Comparison of ENCODE assay signal across 21 cellular contexts in genomic region chr10:75466886-75467285, GRCh38. TPM values are rescaled to one million over a fixed set of nuclear protein-coding genes. Genes with fewer than 3 reads are reported as not detected.
DNase-seq lines count a peak whose midpoint lies in the region; ATAC-seq, FAIRE-seq and TF ChIP-seq lines count a peak whose summit lies in the region.
"Had no signal": no experiment of that assay in that cellular context is flagged by ENCODE, and none has a peak within 500 bp of the region (broad histone marks: within the 10 kb centered on the region; RNA-seq: fewer than 3 reads in every experiment).

No MANE protein-coding gene starts in this region.

- DNase-seq in AG08395 (ENCODE audit: low spot score) = peak; percentile 32
- DNase-seq in M059J (ENCODE audit: low read depth) = peak; percentile 51
- DNase-seq in bronchial epithelial cell (ENCODE audit: low read depth) = peak; percentile 93
- no peak for DNase-seq in nephron progenitor cell
- no peak for DNase-seq in activated CD4-positive, alpha-beta memory T cell treated with anti-CD3 and anti-CD28 coated beads, Interleukin-2, amount 10 ng/mL, durations not matched to agents 7 days and 5 days
- DNase-seq in NCI-H526 (lab: John Stamatoyannopoulos, UW) = no peak
- DNase-seq: activated CD4-positive, alpha-beta T cell treated with anti-CD3 and anti-CD28 coated beads, Interleukin-2, amount 50 U/mL, for 48 hours; activated CD4-positive, CD25-positive, alpha-beta regulatory T cell; activated gamma-delta T cell; CD4-positive, CD25-positive, alpha-beta regulatory T cell; cortex of kidney; DMS 273 treated with DMSO at 0.1 percent for 48 hours; naive thymus-derived CD4-positive, alpha-beta T cell; NCI-H1436 treated with DMSO at 0.1 percent for 48 hours; NCI-H526 treated with DMSO at 0.1 percent for 48 hours; right cardiac atrium; stimulated activated CD4-positive, alpha-beta T cell treated with anti-CD3 and anti-CD28 coated beads, Interleukin-15, amount 100 ng/mL, for 24 hours; stimulated activated CD8-positive, alpha-beta memory T cell treated with anti-CD3 and anti-CD28 coated beads, Interleukin-4, amount 100 ng/mL, for 48 hours; upper lobe of left lung had no signal

- ATAC-seq in GM18858 (IDR thresholded peaks at IDR 0.05; ENCODE audit: unreplicated experiment) (no peak), GM19395 (IDR thresholded peaks at IDR 0.05; ENCODE audit: unreplicated experiment) (no peak)
- ATAC-seq: naive thymus-derived CD4-positive, alpha-beta T cell; right cardiac atrium had no signal

- CTCF ChIA-PET in activated CD4-positive, alpha-beta memory T cell treated with anti-CD3 and anti-CD28 coated beads, Interleukin-2, amount 10 ng/mL, durations not matched to agents 7 days and 5 days (lab: Charles Lee) = no interaction called here

- no peaks in the 10 kb centered on the region for H3K9me3 Mint-ChIP-seq in nephron progenitor cell
- H3K9me3 Mint-ChIP-seq in activated CD4-positive, alpha-beta memory T cell treated with anti-CD3 and anti-CD28 coated beads, Interleukin-2, amount 10 ng/mL, durations not matched to agents 7 days and 5 days = no peaks in the 10 kb centered on the region

- FAIRE-seq in bronchial epithelial cell (lab: Jason Lieb, UNC) = no peak

- H3K27me3 ChIP-seq in bronchial epithelial cell (ENCODE audit: control insufficient read depth, insufficient read depth, low read length) = no peaks in the 10 kb centered on the region
- H3K27me3 ChIP-seq: upper lobe of left lung had no signal

- no peak overlapping the region for H3K4me3 Mint-ChIP-seq in nephron progenitor cell
- H3K4me3 Mint-ChIP-seq in activated CD4-positive, alpha-beta memory T cell treated with anti-CD3 and anti-CD28 coated beads, Interleukin-2, amount 10 ng/mL, durations not matched to agents 7 days and 5 days = no peak overlapping the region
- H3K4me3 Mint-ChIP-seq: CD4-positive, CD25-positive, alpha-beta regulatory T cell; naive thymus-derived CD4-positive, alpha-beta T cell had no signal

- no peak for TF ChIP-seq CTCF in bronchial epithelial cell (IDR thresholded peaks at IDR 0.05; ENCODE audit: insufficient read depth, low read length, severe bottlenecking)
- no peak for TF ChIP-seq CTCF in nephron progenitor cell (IDR thresholded peaks at IDR 0.05)

- H3K27ac Mint-ChIP-seq in nephron progenitor cell = peak overlapping the region; percentile 52
- H3K27ac Mint-ChIP-seq in activated CD4-positive, alpha-beta memory T cell treated with anti-CD3 and anti-CD28 coated beads, Interleukin-2, amount 10 ng/mL, durations not matched to agents 7 days and 5 days = no peak overlapping the region
- H3K27ac Mint-ChIP-seq: CD4-positive, CD25-positive, alpha-beta regulatory T cell; naive thymus-derived CD4-positive, alpha-beta T cell had no signal

- H3K4me3 ChIP-seq in bronchial epithelial cell (ENCODE audit: low read depth, low read length) = no peak overlapping the region
- H3K4me3 ChIP-seq: upper lobe of left lung had no signal

- H3K4me1 Mint-ChIP-seq in nephron progenitor cell = peaks cover 55% of the 10 kb centered on the region
- no peaks in the 10 kb centered on the region for H3K4me1 Mint-ChIP-seq in activated CD4-positive, alpha-beta memory T cell treated with anti-CD3 and anti-CD28 coated beads, Interleukin-2, amount 10 ng/mL, durations not matched to agents 7 days and 5 days
- H3K4me1 Mint-ChIP-seq: CD4-positive, CD25-positive, alpha-beta regulatory T cell had no signal

- peaks cover 20% of the 10 kb centered on the region for H3K27me3 Mint-ChIP-seq in nephron progenitor cell (ENCODE audit: low read depth, poor library complexity)
- H3K27me3 Mint-ChIP-seq in activated CD4-positive, alpha-beta memory T cell treated with anti-CD3 and anti-CD28 coated beads, Interleukin-2, amount 10 ng/mL, durations not matched to agents 7 days and 5 days = no peaks in the 10 kb centered on the region
- H3K27me3 Mint-ChIP-seq: CD4-positive, CD25-positive, alpha-beta regulatory T cell had no signal

- H3K36me3 Mint-ChIP-seq in nephron progenitor cell (ENCODE audit: low read depth) = no peaks in the 10 kb centered on the region
- no peaks in the 10 kb centered on the region for H3K36me3 Mint-ChIP-seq in activated CD4-positive, alpha-beta memory T cell treated with anti-CD3 and anti-CD28 coated beads, Interleukin-2, amount 10 ng/mL, durations not matched to agents 7 days and 5 days (ENCODE audit: low read depth)
- H3K36me3 Mint-ChIP-seq: CD4-positive, CD25-positive, alpha-beta regulatory T cell; naive thymus-derived CD4-positive, alpha-beta T cell had no signal

- no peaks in the 10 kb centered on the region for H3K36me3 ChIP-seq in bronchial epithelial cell (ENCODE audit: control insufficient read depth, insufficient read depth, low read length)
- H3K36me3 ChIP-seq: upper lobe of left lung had no signal

- POLR2A ChIA-PET in activated CD4-positive, alpha-beta memory T cell treated with anti-CD3 and anti-CD28 coated beads, Interleukin-2, amount 10 ng/mL, durations not matched to agents 7 days and 5 days (lab: Charles Lee) = no interaction called here

RNA-seq across cellular contexts. Expression of gene LRMDA, which starts 35.5 kb away (rescaled TPM):
- total RNA-seq in M059J (2014; rRNA removed; shearing (Covaris generic)) = 8.0 and 36.7 TPM in 2 replicates
- total RNA-seq in bronchial epithelial cell = 1.6 and 3.1 TPM in 2 replicates
- total RNA-seq in activated CD4-positive, alpha-beta memory T cell treated with anti-CD3 and anti-CD28 coated beads, Interleukin-2, amount 10 ng/mL, durations not matched to agents 7 days and 5 days = not detected

Comparison
In these comparisons a context has a peak if more than half of its experiments do, and no peak if none do; other contexts are left out.
1. DNase-seq: peak in AG08395 (single experiment), M059J (single experiment) and bronchial epithelial cell (single experiment); none in nephron progenitor cell (single experiment), activated CD4-positive, alpha-beta memory T cell treated with anti-CD3 and anti-CD28 coated beads, Interleukin-2, amount 10 ng/mL, durations not matched to agents 7 days and 5 days (single experiment) and NCI-H526 (0 of 2).